1 cellular context compared by ENCODE assay signal in genomic region chr5:139417214-139417613, GRCh38.
TF ChIP-seq lines count a peak whose summit lies in the region.

No MANE protein-coding gene starts in this region.

TF ChIP-seq in endothelial cell of umbilical vein, 7 proteins besides CTCF, POLR2A, EP300 and RAD21 (continued from another document):
- TF ChIP-seq EZH2 (IDR thresholded peaks at IDR 0.05; ENCODE audit: borderline replicate concordance, low read depth, low read length, severe bottlenecking): no peak
- TF ChIP-seq JUN (IDR thresholded peaks at IDR 0.05; ENCODE audit: borderline replicate concordance, insufficient read depth, insufficient read length, low read depth): no peak
- TF ChIP-seq MAX (IDR thresholded peaks at IDR 0.05; ENCODE audit: insufficient read depth, insufficient read length): no peak
